Comparison of ENCODE assay signal across 9 cellular contexts in the genomic region with DNA sequence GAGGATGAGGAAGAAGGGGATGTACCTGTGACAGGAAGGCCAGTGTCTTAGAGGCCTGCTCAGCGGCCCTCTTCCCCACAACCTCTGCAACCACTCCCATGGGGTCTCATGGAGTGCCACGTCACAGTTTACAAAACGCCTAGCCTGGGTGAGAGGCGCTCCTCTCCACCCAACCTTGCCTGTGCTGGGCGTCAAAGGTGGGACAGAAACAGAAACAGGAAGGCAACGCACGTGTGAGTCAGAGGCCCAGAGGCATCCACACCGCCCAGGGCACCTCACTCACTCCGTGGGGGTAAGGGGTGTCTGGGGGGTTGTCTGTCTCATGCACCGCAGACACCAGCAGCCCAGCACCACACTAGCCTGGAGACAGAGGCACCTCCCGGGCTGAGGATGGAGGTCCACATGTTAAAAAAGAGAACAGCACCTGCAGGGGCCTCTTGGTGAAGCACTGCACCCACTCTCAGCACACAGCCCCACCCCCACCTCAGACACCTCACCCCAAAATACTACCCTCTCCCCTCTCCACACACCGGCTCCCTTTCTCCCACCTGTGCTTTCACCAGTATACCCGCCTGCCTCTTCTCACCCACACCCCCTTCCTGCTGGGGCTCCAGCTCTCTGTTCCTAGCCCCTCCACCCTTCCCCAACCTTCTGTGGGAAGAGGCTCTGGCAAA.
DNase-seq lines count a peak whose midpoint lies in the region; ATAC-seq lines count a peak whose summit lies in the region.
"Had no signal": no experiment of that assay in that cellular context is flagged by ENCODE, and none has a peak within 500 bp of the region (broad histone marks: within the 10 kb centered on the region; RNA-seq: fewer than 3 reads in every experiment).

No MANE protein-coding gene starts in this region.

- DNase-seq in activated T-cell treated with anti-CD3 and anti-CD28 coated beads for 24 hours (ENCODE audit: low read depth), result peak; percentile 35
- peak; percentile 34 for DNase-seq in stimulated activated CD4-positive, alpha-beta T cell treated with anti-CD3 and anti-CD28 coated beads, Interleukin-1b, Interleukin-23, amount 100 ng/mL, for 4 hours (ENCODE audit: low read depth in 2 of 2)
- no peak for DNase-seq in superior temporal gyrus (ENCODE audit: extremely low spot score)
- no peak for DNase-seq in retina
- DNase-seq: NCI-H2029 treated with DMSO at 0.1 percent for 48 hours had no signal

- ATAC-seq in GM18868 (IDR thresholded peaks at IDR 0.05; ENCODE audit: unreplicated experiment), result peak; percentile 70
- peak; percentile 55 for ATAC-seq in HG03103 (IDR thresholded peaks at IDR 0.05; ENCODE audit: low read depth, unreplicated experiment)
- ATAC-seq in HG03097 (IDR thresholded peaks at IDR 0.05; ENCODE audit: low FRiP score, unreplicated experiment), result no peak
- no peak for ATAC-seq in HG03439 (IDR thresholded peaks at IDR 0.05; ENCODE audit: unreplicated experiment)

Comparison
In these comparisons a context has a peak if more than half of its experiments do, and no peak if none do; other contexts are left out.
1. ATAC-seq: peak in GM18868 (single experiment) and HG03103 (single experiment); none in HG03097 (single experiment) and HG03439 (single experiment).
2. DNase-seq: peak in activated T-cell treated with anti-CD3 and anti-CD28 coated beads for 24 hours (single experiment) and stimulated activated CD4-positive, alpha-beta T cell treated with anti-CD3 and anti-CD28 coated beads, Interleukin-1b, Interleukin-23, amount 100 ng/mL, for 4 hours (2 of 2); none in superior temporal gyrus (single experiment) and retina (single experiment).